In the genomic region with DNA sequence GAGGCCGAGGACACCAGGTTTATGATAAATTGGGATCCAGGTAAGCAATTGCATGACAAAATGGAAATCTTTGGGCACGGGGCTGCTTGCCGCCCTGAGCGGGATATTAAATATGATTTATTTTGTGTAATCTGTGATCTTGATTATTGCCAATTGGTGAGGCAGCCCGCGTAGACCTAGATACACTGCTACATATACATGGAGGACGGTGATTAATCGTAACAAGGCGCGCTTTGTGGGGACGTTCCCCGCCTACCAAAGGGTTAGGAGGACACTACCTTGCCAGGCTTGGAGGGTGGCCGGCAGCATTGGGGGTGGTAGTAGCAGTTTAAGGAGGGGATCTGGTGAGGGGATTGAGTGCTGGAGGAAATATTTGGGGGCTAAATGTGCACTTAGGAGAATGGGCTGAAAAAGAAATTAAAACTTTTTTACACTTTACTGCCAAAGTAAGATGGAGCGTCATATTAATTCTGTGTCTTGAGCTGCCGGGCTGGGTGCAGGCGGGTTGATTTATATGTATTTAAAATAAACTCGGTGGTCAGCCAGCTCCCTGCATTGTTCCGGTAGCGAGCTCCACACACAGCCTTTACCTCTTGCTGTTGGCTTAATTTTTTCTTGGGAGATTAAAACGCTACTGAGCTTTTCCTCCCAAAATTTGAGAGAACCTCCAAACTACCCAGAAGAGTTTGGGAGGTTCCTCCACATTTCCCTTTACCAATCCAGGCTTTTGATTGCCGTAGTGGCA, we compare ENCODE assay signal across 1 cellular context.
TF ChIP-seq lines count a peak whose summit lies in the region.

No MANE protein-coding gene starts in this region.

TF ChIP-seq in GM23338, 12 proteins besides CTCF, POLR2A, EP300 and RAD21:
- TF ChIP-seq EZH2 (IDR thresholded peaks at IDR 0.05; ENCODE audit: low read depth, unreplicated experiment) = peak; percentile 96
- TF ChIP-seq POLR2AphosphoS5 (IDR thresholded peaks at IDR 0.05; ENCODE audit: low read depth) = no peak
TF ChIP-seq in GM23338: peak in this region for 1.
